ENCODE assay signal across 20 cellular contexts in genomic region chr6:163580311-163581030, GRCh38.
"Had no signal": no experiment of that assay in that cellular context is flagged by ENCODE, and none has a peak within 500 bp of the region (broad histone marks: within the 10 kb centered on the region; RNA-seq: fewer than 3 reads in every experiment).

No MANE protein-coding gene starts in this region.

- DNase-seq: activated CD4-positive, alpha-beta memory T cell treated with anti-CD3 and anti-CD28 coated beads for 36 hours; activated CD4-positive, alpha-beta T cell treated with anti-CD3 and anti-CD28 coated beads for 4 hours; activated naive CD4-positive, alpha-beta T cell; activated T-cell treated with anti-CD3 and anti-CD28 coated beads for 4 hours; brain microvascular endothelial cell; cortex of kidney; effector CD4-positive, alpha-beta T cell; esophagus squamous epithelium; left colon; posterior cingulate gyrus; stimulated activated CD4-positive, alpha-beta T cell treated with anti-CD3 and anti-CD28 coated beads, Interleukin-2, amount 100 ng/mL, for 24 hours; stimulated activated naive CD4-positive, alpha-beta T cell treated with Interleukin-2 at 50 U/mL for 16 hours; T-cell had no signal

- FAIRE-seq: islet of Langerhans had no signal

- H3K4me3 Mint-ChIP-seq: activated CD4-positive, alpha-beta memory T cell treated with anti-CD3 and anti-CD28 coated beads for 36 hours; activated T-helper 1 cell treated with anti-CD3 and anti-CD28 coated beads, Interleukin-12 subunit alpha, Interleukin-12 subunit beta, Interleukin-2, Interleukin-4 antibody, amounts not matched to agents 30 ng/mL and 10 ng/mL and 1 ng/mL, durations not matched to agents 14 hours and 24 hours and 36 hours; nephron; T-cell; WTC11 had no signal

- H3K27ac ChIP-seq: brain microvascular endothelial cell, esophagus squamous epithelium, hepatocyte, vagina had no signal

- ATAC-seq: left colon, T-cell had no signal

- H3K9me3 ChIP-seq: esophagus squamous epithelium, vagina had no signal

- H3K36me3 ChIP-seq: brain microvascular endothelial cell, vagina had no signal

- H2AFZ ChIP-seq: hepatocyte had no signal

- H3K27me3 ChIP-seq: brain microvascular endothelial cell, esophagus squamous epithelium, hepatocyte, vagina had no signal

- H3K27ac Mint-ChIP-seq: activated CD4-positive, alpha-beta memory T cell treated with anti-CD3 and anti-CD28 coated beads for 36 hours; activated T-helper 1 cell treated with anti-CD3 and anti-CD28 coated beads, Interleukin-12 subunit alpha, Interleukin-12 subunit beta, Interleukin-2, Interleukin-4 antibody, amounts not matched to agents 30 ng/mL and 10 ng/mL and 1 ng/mL, durations not matched to agents 14 hours and 24 hours and 36 hours; T-cell had no signal

- H3K4me2 ChIP-seq: hepatocyte had no signal

- H3K4me3 ChIP-seq: esophagus squamous epithelium, hepatocyte, lung, vagina had no signal

- H3K9me3 Mint-ChIP-seq: activated CD4-positive, alpha-beta memory T cell treated with anti-CD3 and anti-CD28 coated beads for 36 hours; activated T-helper 1 cell treated with anti-CD3 and anti-CD28 coated beads, Interleukin-12 subunit alpha, Interleukin-12 subunit beta, Interleukin-2, Interleukin-4 antibody, amounts not matched to agents 30 ng/mL and 10 ng/mL and 1 ng/mL, durations not matched to agents 14 hours and 24 hours and 36 hours; WTC11 had no signal

- H3K36me3 Mint-ChIP-seq: activated CD4-positive, alpha-beta memory T cell treated with anti-CD3 and anti-CD28 coated beads for 36 hours; T-cell; WTC11 had no signal

- H3K79me2 ChIP-seq: hepatocyte had no signal

- H3K27me3 Mint-ChIP-seq: activated CD4-positive, alpha-beta memory T cell treated with anti-CD3 and anti-CD28 coated beads for 36 hours; T-cell had no signal
